Comparison of ENCODE assay signal across 2 cellular contexts in the genomic region with DNA sequence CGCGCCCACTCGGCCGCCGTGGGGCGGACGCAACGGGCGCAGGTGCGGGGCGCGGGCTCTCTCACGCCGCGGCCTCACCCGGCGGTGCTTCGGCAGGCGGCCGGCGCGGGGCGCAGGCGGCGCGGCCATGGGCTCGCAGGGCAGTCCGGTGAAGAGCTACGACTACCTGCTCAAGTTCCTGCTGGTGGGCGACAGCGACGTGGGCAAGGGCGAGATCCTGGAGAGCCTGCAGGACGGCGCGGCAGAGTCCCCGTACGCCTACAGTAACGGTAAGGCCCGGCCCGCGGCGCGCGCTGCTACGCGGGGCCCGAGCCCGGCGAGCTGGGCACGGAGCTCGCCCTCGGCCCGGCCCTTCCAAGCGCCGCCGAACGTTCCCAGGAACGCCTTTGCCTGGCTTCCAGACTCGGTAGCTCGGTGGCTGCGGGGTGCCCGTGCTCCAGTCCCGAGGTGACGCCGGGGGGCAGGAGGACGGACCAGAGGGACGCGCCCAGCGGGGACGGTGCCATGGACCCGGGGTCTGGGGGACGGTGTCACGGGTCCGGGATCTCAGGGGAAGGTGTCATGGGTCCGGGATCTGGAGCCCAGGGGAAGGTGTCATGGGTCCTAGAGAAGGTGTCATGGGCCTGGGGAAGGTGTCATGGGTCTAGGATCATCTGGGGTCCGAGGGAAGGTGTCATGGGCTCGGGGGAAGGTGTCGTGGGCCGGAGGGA.
TF ChIP-seq lines count a peak whose summit lies in the region.

No MANE protein-coding gene starts in this region.

TF ChIP-seq in SK-N-SH, 30 proteins besides CTCF, POLR2A, EP300 and RAD21:
- TF ChIP-seq, protein P1, sequence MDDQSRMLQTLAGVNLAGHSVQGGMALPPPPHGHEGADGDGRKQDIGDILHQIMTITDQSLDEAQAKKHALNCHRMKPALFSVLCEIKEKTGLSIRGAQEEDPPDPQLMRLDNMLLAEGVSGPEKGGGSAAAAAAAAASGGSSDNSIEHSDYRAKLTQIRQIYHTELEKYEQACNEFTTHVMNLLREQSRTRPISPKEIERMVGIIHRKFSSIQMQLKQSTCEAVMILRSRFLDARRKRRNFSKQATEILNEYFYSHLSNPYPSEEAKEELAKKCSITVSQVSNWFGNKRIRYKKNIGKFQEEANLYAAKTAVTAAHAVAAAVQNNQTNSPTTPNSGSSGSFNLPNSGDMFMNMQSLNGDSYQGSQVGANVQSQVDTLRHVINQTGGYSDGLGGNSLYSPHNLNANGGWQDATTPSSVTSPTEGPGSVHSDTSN (IDR thresholded peaks at IDR 0.05) = no peak
- TF ChIP-seq SMC3 (IDR thresholded peaks at IDR 0.05; ENCODE audit: low read depth, low read length) = 0 out of 2 replicates have a peak, but pooled peaks have one; percentile 1

TF ChIP-seq in SK-N-SH treated with all-trans-retinoic acid at 6 μM for 48 hours, 23 proteins besides CTCF, POLR2A, EP300 and RAD21:
- no peak for TF ChIP-seq GLIS3 (CRISPR knock-in tag; IDR thresholded peaks at IDR 0.05)
- TF ChIP-seq, protein P2, sequence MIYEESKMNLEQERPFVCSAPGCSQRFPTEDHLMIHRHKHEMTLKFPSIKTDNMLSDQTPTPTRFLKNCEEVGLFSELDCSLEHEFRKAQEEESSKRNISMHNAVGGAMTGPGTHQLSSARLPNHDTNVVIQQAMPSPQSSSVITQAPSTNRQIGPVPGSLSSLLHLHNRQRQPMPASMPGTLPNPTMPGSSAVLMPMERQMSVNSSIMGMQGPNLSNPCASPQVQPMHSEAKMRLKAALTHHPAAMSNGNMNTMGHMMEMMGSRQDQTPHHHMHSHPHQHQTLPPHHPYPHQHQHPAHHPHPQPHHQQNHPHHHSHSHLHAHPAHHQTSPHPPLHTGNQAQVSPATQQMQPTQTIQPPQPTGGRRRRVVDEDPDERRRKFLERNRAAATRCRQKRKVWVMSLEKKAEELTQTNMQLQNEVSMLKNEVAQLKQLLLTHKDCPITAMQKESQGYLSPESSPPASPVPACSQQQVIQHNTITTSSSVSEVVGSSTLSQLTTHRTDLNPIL (CRISPR knock-in tag; IDR thresholded peaks at IDR 0.05; ENCODE audit: low read depth) = no peak
- no peak for TF ChIP-seq PPARA (CRISPR knock-in tag; IDR thresholded peaks at IDR 0.05; ENCODE audit: borderline replicate concordance)
- no peak for TF ChIP-seq ZNF8 (CRISPR knock-in tag; IDR thresholded peaks at IDR 0.05)
- TF ChIP-seq ARNTL (CRISPR knock-in tag; IDR thresholded peaks at IDR 0.05; ENCODE audit: borderline replicate concordance, low read depth) = no peak
- TF ChIP-seq, protein P3, sequence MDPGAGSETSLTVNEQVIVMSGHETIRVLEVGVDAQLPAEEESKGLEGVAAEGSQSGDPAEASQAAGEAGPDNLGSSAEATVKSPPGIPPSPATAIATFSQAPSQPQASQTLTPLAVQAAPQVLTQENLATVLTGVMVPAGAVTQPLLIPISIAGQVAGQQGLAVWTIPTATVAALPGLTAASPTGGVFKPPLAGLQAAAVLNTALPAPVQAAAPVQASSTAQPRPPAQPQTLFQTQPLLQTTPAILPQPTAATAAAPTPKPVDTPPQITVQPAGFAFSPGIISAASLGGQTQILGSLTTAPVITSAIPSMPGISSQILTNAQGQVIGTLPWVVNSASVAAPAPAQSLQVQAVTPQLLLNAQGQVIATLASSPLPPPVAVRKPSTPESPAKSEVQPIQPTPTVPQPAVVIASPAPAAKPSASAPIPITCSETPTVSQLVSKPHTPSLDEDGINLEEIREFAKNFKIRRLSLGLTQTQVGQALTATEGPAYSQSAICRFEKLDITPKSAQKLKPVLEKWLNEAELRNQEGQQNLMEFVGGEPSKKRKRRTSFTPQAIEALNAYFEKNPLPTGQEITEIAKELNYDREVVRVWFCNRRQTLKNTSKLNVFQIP (CRISPR knock-in tag; IDR thresholded peaks at IDR 0.05; ENCODE audit: borderline replicate concordance, low read depth) = no peak
- TF ChIP-seq, protein P4, sequence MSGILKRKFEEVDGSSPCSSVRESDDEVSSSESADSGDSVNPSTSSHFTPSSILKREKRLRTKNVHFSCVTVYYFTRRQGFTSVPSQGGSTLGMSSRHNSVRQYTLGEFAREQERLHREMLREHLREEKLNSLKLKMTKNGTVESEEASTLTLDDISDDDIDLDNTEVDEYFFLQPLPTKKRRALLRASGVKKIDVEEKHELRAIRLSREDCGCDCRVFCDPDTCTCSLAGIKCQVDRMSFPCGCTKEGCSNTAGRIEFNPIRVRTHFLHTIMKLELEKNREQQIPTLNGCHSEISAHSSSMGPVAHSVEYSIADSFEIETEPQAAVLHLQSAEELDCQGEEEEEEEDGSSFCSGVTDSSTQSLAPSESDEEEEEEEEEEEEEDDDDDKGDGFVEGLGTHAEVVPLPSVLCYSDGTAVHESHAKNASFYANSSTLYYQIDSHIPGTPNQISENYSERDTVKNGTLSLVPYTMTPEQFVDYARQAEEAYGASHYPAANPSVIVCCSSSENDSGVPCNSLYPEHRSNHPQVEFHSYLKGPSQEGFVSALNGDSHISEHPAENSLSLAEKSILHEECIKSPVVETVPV (CRISPR knock-in tag; IDR thresholded peaks at IDR 0.05) = no peak
- TF ChIP-seq ZNF565 (CRISPR knock-in tag; conservative IDR thresholded peaks at IDR 0.05; ENCODE audit: low read depth) = no peak
- TF ChIP-seq, protein P5, sequence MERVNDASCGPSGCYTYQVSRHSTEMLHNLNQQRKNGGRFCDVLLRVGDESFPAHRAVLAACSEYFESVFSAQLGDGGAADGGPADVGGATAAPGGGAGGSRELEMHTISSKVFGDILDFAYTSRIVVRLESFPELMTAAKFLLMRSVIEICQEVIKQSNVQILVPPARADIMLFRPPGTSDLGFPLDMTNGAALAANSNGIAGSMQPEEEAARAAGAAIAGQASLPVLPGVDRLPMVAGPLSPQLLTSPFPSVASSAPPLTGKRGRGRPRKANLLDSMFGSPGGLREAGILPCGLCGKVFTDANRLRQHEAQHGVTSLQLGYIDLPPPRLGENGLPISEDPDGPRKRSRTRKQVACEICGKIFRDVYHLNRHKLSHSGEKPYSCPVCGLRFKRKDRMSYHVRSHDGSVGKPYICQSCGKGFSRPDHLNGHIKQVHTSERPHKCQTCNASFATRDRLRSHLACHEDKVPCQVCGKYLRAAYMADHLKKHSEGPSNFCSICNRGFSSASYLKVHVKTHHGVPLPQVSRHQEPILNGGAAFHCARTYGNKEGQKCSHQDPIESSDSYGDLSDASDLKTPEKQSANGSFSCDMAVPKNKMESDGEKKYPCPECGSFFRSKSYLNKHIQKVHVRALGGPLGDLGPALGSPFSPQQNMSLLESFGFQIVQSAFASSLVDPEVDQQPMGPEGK (CRISPR knock-in tag; IDR thresholded peaks at IDR 0.05; ENCODE audit: borderline replicate concordance) = no peak
- TF ChIP-seq ZFP30 (CRISPR knock-in tag; IDR thresholded peaks at IDR 0.05) = no peak
- no peak for TF ChIP-seq ZC3H10 (CRISPR knock-in tag; IDR thresholded peaks at IDR 0.05)
- TF ChIP-seq ISL1 (CRISPR knock-in tag; IDR thresholded peaks at IDR 0.05) = no peak
- TF ChIP-seq, protein P6, sequence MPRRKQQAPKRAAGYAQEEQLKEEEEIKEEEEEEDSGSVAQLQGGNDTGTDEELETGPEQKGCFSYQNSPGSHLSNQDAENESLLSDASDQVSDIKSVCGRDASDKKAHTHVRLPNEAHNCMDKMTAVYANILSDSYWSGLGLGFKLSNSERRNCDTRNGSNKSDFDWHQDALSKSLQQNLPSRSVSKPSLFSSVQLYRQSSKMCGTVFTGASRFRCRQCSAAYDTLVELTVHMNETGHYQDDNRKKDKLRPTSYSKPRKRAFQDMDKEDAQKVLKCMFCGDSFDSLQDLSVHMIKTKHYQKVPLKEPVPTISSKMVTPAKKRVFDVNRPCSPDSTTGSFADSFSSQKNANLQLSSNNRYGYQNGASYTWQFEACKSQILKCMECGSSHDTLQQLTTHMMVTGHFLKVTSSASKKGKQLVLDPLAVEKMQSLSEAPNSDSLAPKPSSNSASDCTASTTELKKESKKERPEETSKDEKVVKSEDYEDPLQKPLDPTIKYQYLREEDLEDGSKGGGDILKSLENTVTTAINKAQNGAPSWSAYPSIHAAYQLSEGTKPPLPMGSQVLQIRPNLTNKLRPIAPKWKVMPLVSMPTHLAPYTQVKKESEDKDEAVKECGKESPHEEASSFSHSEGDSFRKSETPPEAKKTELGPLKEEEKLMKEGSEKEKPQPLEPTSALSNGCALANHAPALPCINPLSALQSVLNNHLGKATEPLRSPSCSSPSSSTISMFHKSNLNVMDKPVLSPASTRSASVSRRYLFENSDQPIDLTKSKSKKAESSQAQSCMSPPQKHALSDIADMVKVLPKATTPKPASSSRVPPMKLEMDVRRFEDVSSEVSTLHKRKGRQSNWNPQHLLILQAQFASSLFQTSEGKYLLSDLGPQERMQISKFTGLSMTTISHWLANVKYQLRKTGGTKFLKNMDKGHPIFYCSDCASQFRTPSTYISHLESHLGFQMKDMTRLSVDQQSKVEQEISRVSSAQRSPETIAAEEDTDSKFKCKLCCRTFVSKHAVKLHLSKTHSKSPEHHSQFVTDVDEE (CRISPR knock-in tag; IDR thresholded peaks at IDR 0.05) = no peak
- no peak for TF ChIP-seq ZNF70 (CRISPR knock-in tag; IDR thresholded peaks at IDR 0.05)
- no peak for TF ChIP-seq ZFP3 (CRISPR knock-in tag; IDR thresholded peaks at IDR 0.05)
- no peak for TF ChIP-seq TOX (CRISPR knock-in tag; IDR thresholded peaks at IDR 0.05; ENCODE audit: borderline replicate concordance)
- no peak for TF ChIP-seq RARB (CRISPR knock-in tag; IDR thresholded peaks at IDR 0.05)
- TF ChIP-seq CSDC2 (CRISPR knock-in tag; IDR thresholded peaks at IDR 0.05) = no peak
- TF ChIP-seq OSR1 (CRISPR knock-in tag; IDR thresholded peaks at IDR 0.05) = no peak
- no peak for TF ChIP-seq SNAI2 (CRISPR knock-in tag; IDR thresholded peaks at IDR 0.05)
